Comparison of ENCODE assay signal across 15 cellular contexts in genomic region chr19:48794291-48794690, GRCh38. TPM values are rescaled to one million over a fixed set of nuclear protein-coding genes. Genes with fewer than 3 reads are reported as not detected.
A peak's percentile ranks its signal among the peaks of the same experiment; 100 is the strongest.
DNase-seq lines count a peak whose midpoint lies in the region; ATAC-seq and TF ChIP-seq lines count a peak whose summit lies in the region.
"Had no signal": no experiment of that assay in that cellular context is flagged by ENCODE, and none has a peak within 500 bp of the region (broad histone marks: within the 10 kb centered on the region; RNA-seq: fewer than 3 reads in every experiment).

No MANE protein-coding gene starts in this region.

- 77 to 88% (median 84%) methylated on average over 4 to 6 of the region's 6 CpGs for WGBS in stomach, 5 donors

- intact Hi-C loops in activated CD4-positive, alpha-beta T cell treated with anti-CD3 and anti-CD28 coated beads, Interleukin-2, amount 10 ng/mL, durations not matched to agents 24 days and 14 days (cut with micrococcal nuclease), result loop anchor here (2.0 kb wide), 3 partner anchors 17 to 171 kb away; partner anchors contain the start of genes BCAT2, CA11 and FTL
- intact Hi-C loops in stomach (cut with DNase I; ENCODE audit: low total_unique reads), result no loop called here

- H3K4me3 ChIP-seq in stomach, result no peak overlapping the region

- H3K27ac ChIP-seq in stomach, result peak overlapping the region in 4 of 5 donors; percentile 73 to 88 (median 84)

- peak overlapping the region; percentile 95 for H3K4me3 Mint-ChIP-seq in activated CD4-positive, alpha-beta T cell treated with anti-CD3 and anti-CD28 coated beads, Interleukin-2, amount 10 ng/mL, durations not matched to agents 24 days and 14 days
- H3K4me3 Mint-ChIP-seq in activated naive CD8-positive, alpha-beta T cell treated with anti-CD3 and anti-CD28 coated beads, Interleukin-2, amount 10 ng/mL, durations not matched to agents 7 days and 5 days, result peak overlapping the region; percentile 92
- peak overlapping the region; percentile 94 for H3K4me3 Mint-ChIP-seq in mesothelial cell of epicardium

- H3K9me3 ChIP-seq in stomach, result no peaks in the 10 kb centered on the region

- peak overlapping the region; percentile 15 for H3K27ac Mint-ChIP-seq in activated CD4-positive, alpha-beta T cell treated with anti-CD3 and anti-CD28 coated beads, Interleukin-2, amount 10 ng/mL, durations not matched to agents 24 days and 14 days
- H3K27ac Mint-ChIP-seq in activated naive CD8-positive, alpha-beta T cell treated with anti-CD3 and anti-CD28 coated beads, Interleukin-2, amount 10 ng/mL, durations not matched to agents 7 days and 5 days, result no peak overlapping the region
- peak overlapping the region; percentile 94 for H3K27ac Mint-ChIP-seq in mesothelial cell of epicardium

- no peak for TF ChIP-seq CTCF in mesothelial cell of epicardium (IDR thresholded peaks at IDR 0.05; ENCODE audit: unreplicated experiment)
- TF ChIP-seq CTCF in stomach (IDR thresholded peaks at IDR 0.05), result no peak

- POLR2A ChIA-PET in activated naive CD8-positive, alpha-beta T cell treated with anti-CD3 and anti-CD28 coated beads, Interleukin-2, amount 10 ng/mL, durations not matched to agents 7 days and 5 days (lab: Charles Lee), result interaction anchor here (1.5 kb wide), 1 partner anchor 39 kb away, joined by 5 read pairs; no protein-coding TSS in a partner anchor

- no peaks in the 10 kb centered on the region for H3K36me3 Mint-ChIP-seq in activated CD4-positive, alpha-beta T cell treated with anti-CD3 and anti-CD28 coated beads, Interleukin-2, amount 10 ng/mL, durations not matched to agents 24 days and 14 days (ENCODE audit: low read depth)
- H3K36me3 Mint-ChIP-seq in activated naive CD8-positive, alpha-beta T cell treated with anti-CD3 and anti-CD28 coated beads, Interleukin-2, amount 10 ng/mL, durations not matched to agents 7 days and 5 days, result no peaks in the 10 kb centered on the region
- H3K36me3 Mint-ChIP-seq in mesothelial cell of epicardium, result no peaks in the 10 kb centered on the region

- peaks cover 16 to 27% (median 18%) of the 10 kb centered on the region in 4 donors for H3K4me1 ChIP-seq in stomach

- H3K27me3 Mint-ChIP-seq in activated CD4-positive, alpha-beta T cell treated with anti-CD3 and anti-CD28 coated beads, Interleukin-2, amount 10 ng/mL, durations not matched to agents 24 days and 14 days, result no peaks in the 10 kb centered on the region
- no peaks in the 10 kb centered on the region for H3K27me3 Mint-ChIP-seq in activated naive CD8-positive, alpha-beta T cell treated with anti-CD3 and anti-CD28 coated beads, Interleukin-2, amount 10 ng/mL, durations not matched to agents 7 days and 5 days
- no peaks in the 10 kb centered on the region for H3K27me3 Mint-ChIP-seq in mesothelial cell of epicardium (ENCODE audit: low read depth)

- no peak for TF ChIP-seq POLR2A in stomach (IDR thresholded peaks at IDR 0.05)

- H3K4me1 Mint-ChIP-seq in activated CD4-positive, alpha-beta T cell treated with anti-CD3 and anti-CD28 coated beads, Interleukin-2, amount 10 ng/mL, durations not matched to agents 24 days and 14 days, result peaks cover 12% of the 10 kb centered on the region
- H3K4me1 Mint-ChIP-seq in activated naive CD8-positive, alpha-beta T cell treated with anti-CD3 and anti-CD28 coated beads, Interleukin-2, amount 10 ng/mL, durations not matched to agents 7 days and 5 days, result peaks cover 1% of the 10 kb centered on the region
- H3K4me1 Mint-ChIP-seq in mesothelial cell of epicardium, result peaks cover 7% of the 10 kb centered on the region

- H3K27me3 ChIP-seq in stomach, result no peaks in the 10 kb centered on the region

- DNase-seq in activated CD4-positive, alpha-beta T cell treated with anti-CD3 and anti-CD28 coated beads, Interleukin-2, amount 10 ng/mL, durations not matched to agents 24 days and 14 days, result no peak
- DNase-seq in activated CD4-positive, alpha-beta T cell treated with anti-CD3 and anti-CD28 coated beads for 48 hours, result no peak
- DNase-seq in activated naive CD8-positive, alpha-beta T cell treated with anti-CD3 and anti-CD28 coated beads, Interleukin-2, amount 10 ng/mL, durations not matched to agents 7 days and 5 days, result no peak
- DNase-seq in mesothelial cell of epicardium (ENCODE audit: low spot score in 2 of 2, unreplicated experiment in 2 of 2) (no peak), stomach (no peak), NCI-H1436 treated with DMSO at 0.1 percent for 48 hours (lab: John Stamatoyannopoulos, UW) (no peak), GM19238 (ENCODE audit: insufficient read length, low spot score) (no peak)
- DNase-seq: activated naive CD4-positive, alpha-beta T cell treated with Interleukin-2 at 50 U/mL for 16 hours; KBM-7; occipital lobe; stimulated activated CD4-positive, alpha-beta T cell treated with anti-CD3 and anti-CD28 coated beads, Interleukin-4, amount 100 ng/mL, for 4 hours had no signal

- peaks cover under 1 to 25% (median 14%) of the 10 kb centered on the region in 4 donors for H3K36me3 ChIP-seq in stomach

- H3K9me3 Mint-ChIP-seq in activated CD4-positive, alpha-beta T cell treated with anti-CD3 and anti-CD28 coated beads, Interleukin-2, amount 10 ng/mL, durations not matched to agents 24 days and 14 days, result no peaks in the 10 kb centered on the region
- H3K9me3 Mint-ChIP-seq in activated naive CD8-positive, alpha-beta T cell treated with anti-CD3 and anti-CD28 coated beads, Interleukin-2, amount 10 ng/mL, durations not matched to agents 7 days and 5 days, result no peaks in the 10 kb centered on the region
- H3K9me3 Mint-ChIP-seq in mesothelial cell of epicardium, result no peaks in the 10 kb centered on the region

- no peak for ATAC-seq in activated naive CD8-positive, alpha-beta T cell treated with anti-CD3 and anti-CD28 coated beads, Interleukin-2, amount 10 ng/mL, durations not matched to agents 7 days and 5 days (ENCODE audit: low read depth)
- ATAC-seq in GM18517 (IDR thresholded peaks at IDR 0.05; ENCODE audit: unreplicated experiment), result no peak

- TF ChIP-seq EP300 in stomach (IDR thresholded peaks at IDR 0.05), result no peak

RNA-seq across cellular contexts. Expression of gene BCAT2, which starts 16.5 kb away (rescaled TPM):
- total RNA-seq in activated CD4-positive, alpha-beta T cell treated with anti-CD3 and anti-CD28 coated beads, Interleukin-2, amount 10 ng/mL, durations not matched to agents 24 days and 14 days, result 90.3 and 95.7 TPM in 2 replicates
- total RNA-seq in activated naive CD8-positive, alpha-beta T cell treated with anti-CD3 and anti-CD28 coated beads, Interleukin-2, amount 10 ng/mL, durations not matched to agents 7 days and 5 days, result 10 to 100 TPM; 40.6 to 43.9 TPM
- 45.3 to 47.3 TPM (median 45.7 TPM) in 3 replicates for total RNA-seq in mesothelial cell of epicardium
- 100 to 1,000 TPM in 1 of 5 donors, 10 to 100 TPM in 4; 22.0 to 320 (median 23.9) TPM for total RNA-seq in stomach
- polyA plus RNA-seq in stomach, result 10 to 100 TPM; 65.8 to 74.5 (median 68.5) TPM

RNA-seq across cellular contexts. Expression of gene FGF21, which starts 39.0 kb away (rescaled TPM):
- total RNA-seq in activated CD4-positive, alpha-beta T cell treated with anti-CD3 and anti-CD28 coated beads, Interleukin-2, amount 10 ng/mL, durations not matched to agents 24 days and 14 days, result not detected in 2 replicates
- total RNA-seq in activated naive CD8-positive, alpha-beta T cell treated with anti-CD3 and anti-CD28 coated beads, Interleukin-2, amount 10 ng/mL, durations not matched to agents 7 days and 5 days, result not detected
- not detected in 3 replicates for total RNA-seq in mesothelial cell of epicardium
- not detected for total RNA-seq in stomach
- polyA plus RNA-seq in stomach, result not detected
- total RNA-seq: endothelial cell of umbilical vein, H4, occipital lobe had no signal
- polyA plus RNA-seq: AG04450, endothelial cell of umbilical vein had no signal

RNA-seq across cellular contexts. Expression of gene FUT1, which starts 41.9 kb away (rescaled TPM):
- 0.23 and 0.26 TPM in 2 replicates for total RNA-seq in activated CD4-positive, alpha-beta T cell treated with anti-CD3 and anti-CD28 coated beads, Interleukin-2, amount 10 ng/mL, durations not matched to agents 24 days and 14 days
- total RNA-seq in activated naive CD8-positive, alpha-beta T cell treated with anti-CD3 and anti-CD28 coated beads, Interleukin-2, amount 10 ng/mL, durations not matched to agents 7 days and 5 days, result under 1 TPM; 0.14 to 0.22 TPM
- total RNA-seq in mesothelial cell of epicardium, result 3.5 to 4.4 TPM (median 4.3 TPM) in 3 replicates
- total RNA-seq in stomach, result 10 to 100 TPM in 2 of 5 donors, 1 to 10 TPM in 2, not detected in 1; 7.0 to 54.5 (median 11.1) TPM
- polyA plus RNA-seq in stomach, result 1 to 10 TPM; 7.2 to 7.5 (median 7.2) TPM

RNA-seq across cellular contexts. Expression of gene HSD17B14, which starts 42.0 kb away (rescaled TPM):
- total RNA-seq in activated CD4-positive, alpha-beta T cell treated with anti-CD3 and anti-CD28 coated beads, Interleukin-2, amount 10 ng/mL, durations not matched to agents 24 days and 14 days, result 0.44 and 0.47 TPM in 2 replicates
- 1 to 10 TPM; 2.6 to 3.3 TPM for total RNA-seq in activated naive CD8-positive, alpha-beta T cell treated with anti-CD3 and anti-CD28 coated beads, Interleukin-2, amount 10 ng/mL, durations not matched to agents 7 days and 5 days
- total RNA-seq in mesothelial cell of epicardium (22.9 to 29.6 TPM (median 27.1 TPM) in 3 replicates), stomach (10 to 100 TPM in 2 of 5 donors, 1 to 10 TPM in 2, not detected in 1; 2.8 to 41.4 (median 17.3) TPM)
- polyA plus RNA-seq in stomach, result 1 to 10 TPM; 5.4 to 9.8 (median 9.4) TPM
- total RNA-seq: H4 had no signal

RNA-seq across cellular contexts. Expression of gene IZUMO1, which starts 47.6 kb away (rescaled TPM):
- 0.21 TPM in 1 of 2 replicates, not detected in the other for total RNA-seq in activated CD4-positive, alpha-beta T cell treated with anti-CD3 and anti-CD28 coated beads, Interleukin-2, amount 10 ng/mL, durations not matched to agents 24 days and 14 days
- not detected for total RNA-seq in activated naive CD8-positive, alpha-beta T cell treated with anti-CD3 and anti-CD28 coated beads, Interleukin-2, amount 10 ng/mL, durations not matched to agents 7 days and 5 days
- total RNA-seq in mesothelial cell of epicardium (0.45 to 0.80 TPM (median 0.49 TPM) in 3 replicates), stomach (10 to 100 TPM in 2 of 5 donors, under 1 TPM in 1, not detected in 2; 0.73 to 14.3 (median 10.7) TPM)
- polyA plus RNA-seq in stomach, result 1 to 10 TPM in 1 of 3 donors, under 1 TPM in 1, not detected in 1; 0.62 to 4.0 TPM
- total RNA-seq: H4 had no signal
- polyA plus RNA-seq: AG04450 had no signal
